Comparison of ENCODE assay signal across 10 cellular contexts in genomic region chr5:175778951-175779475, GRCh38.
DNase-seq lines count a peak whose midpoint lies in the region; ATAC-seq and TF ChIP-seq lines count a peak whose summit lies in the region.
"Had no signal": no experiment of that assay in that cellular context is flagged by ENCODE, and none has a peak within 500 bp of the region (broad histone marks: within the 10 kb centered on the region; RNA-seq: fewer than 3 reads in every experiment).

No MANE protein-coding gene starts in this region.

- no peak overlapping the region for H3K27ac ChIP-seq in upper lobe of right lung

- no peaks in the 10 kb centered on the region for H3K9me3 ChIP-seq in upper lobe of right lung

- no peak overlapping the region for H3K4me3 ChIP-seq in upper lobe of right lung

- no peaks in the 10 kb centered on the region for H3K36me3 ChIP-seq in upper lobe of right lung

- H3K4me1 ChIP-seq in upper lobe of right lung = no peaks in the 10 kb centered on the region

- TF ChIP-seq CTCF in upper lobe of right lung (IDR thresholded peaks at IDR 0.05) (no peak), GM10266 (IDR thresholded peaks at IDR 0.05; ENCODE audit: control insufficient read depth, insufficient read depth, low read depth, missing control alignments) (no peak)

- intact Hi-C loops in upper lobe of right lung (cut with DNase I) = no loop called here

- H3K27me3 ChIP-seq in upper lobe of right lung = peaks cover 15% of the 10 kb centered on the region

- DNase-seq in A172 (ENCODE audit: low spot score) (peak; percentile 54), HT-29 (ENCODE audit: low spot score) (peak; percentile 15), NCI-H748 treated with DMSO at 0.1 percent for 48 hours (lab: John Stamatoyannopoulos, UW) (peak; percentile 34), dermis blood vessel endothelial cell (peak; percentile 10), OCI-M1 (lab: John Stamatoyannopoulos, UW) (no peak), upper lobe of right lung (no peak), iPS-NIHi7 (ENCODE audit: extremely low spot score) (no peak), GM10266 (ENCODE audit: extremely low spot score) (no peak)
- DNase-seq: midbrain; stimulated activated naive CD4-positive, alpha-beta T cell treated with Interleukin-2 at 50 U/mL for 16 hours had no signal

- no peak for ATAC-seq in upper lobe of right lung

Comparison
In these comparisons a context has a peak if more than half of its experiments do, and no peak if none do; other contexts are left out.
1. DNase-seq: peak in A172 (single experiment), HT-29 (single experiment), NCI-H748 treated with DMSO at 0.1 percent for 48 hours (single experiment) and dermis blood vessel endothelial cell (single experiment); none in OCI-M1 (single experiment), upper lobe of right lung (single experiment), iPS-NIHi7 (single experiment) and GM10266 (single experiment).